11 cellular contexts compared by ENCODE assay signal in genomic region chr2:134155134-134155533, GRCh38.
A peak's percentile ranks its signal among the peaks of the same experiment; 100 is the strongest.
DNase-seq lines count a peak whose midpoint lies in the region; ATAC-seq, FAIRE-seq and TF ChIP-seq lines count a peak whose summit lies in the region.
"Had no signal": no experiment of that assay in that cellular context is flagged by ENCODE, and none has a peak within 500 bp of the region (broad histone marks: within the 10 kb centered on the region; RNA-seq: fewer than 3 reads in every experiment).

No MANE protein-coding gene starts in this region.

- in situ Hi-C loops in mammary epithelial cell (cut with MboI; ENCODE audit: low sequenced_read_pairs in 2 of 2) = no loop called here

- peaks cover 43% of the 10 kb centered on the region for H3K4me1 ChIP-seq in OCI-LY1 (ENCODE audit: insufficient read depth, low read length, severe bottlenecking)
- H3K4me1 ChIP-seq in mammary epithelial cell (ENCODE audit: insufficient read depth, low read length) = no peaks in the 10 kb centered on the region

- no peak for TF ChIP-seq POLR2A in GM12891 (IDR thresholded peaks at IDR 0.05; ENCODE audit: low read depth, low read length)

- ATAC-seq in GM19397 (IDR thresholded peaks at IDR 0.05; ENCODE audit: unreplicated experiment) (peak; percentile 81), HG02981 (IDR thresholded peaks at IDR 0.05; ENCODE audit: unreplicated experiment) (peak; percentile 84)
- no peak for ATAC-seq in activated CD4-positive, CD25-positive, alpha-beta regulatory T cell treated with anti-CD3 and anti-CD28 coated beads, Interleukin-2, amount 50 U/mL, for 24 hours

- H2AFZ ChIP-seq in OCI-LY1 (ENCODE audit: low read length) (no peak overlapping the region), mammary epithelial cell (ENCODE audit: low read depth, low read length) (no peak overlapping the region)

- H3K9ac ChIP-seq in OCI-LY1 (ENCODE audit: low read length) (no peak overlapping the region), mammary epithelial cell (ENCODE audit: insufficient read depth, low read length) (no peak overlapping the region)

- DNase-seq in GM12891 (ENCODE audit: insufficient read length, low spot score) (peak; percentile 50), NCI-H2081 (lab: John Stamatoyannopoulos, UW) (no peak), NCI-H226 (no peak), mammary epithelial cell (no peak)
- DNase-seq: H9, NCI-H1694, SJCRH30 had no signal

- 0 out of 2 replicates have a peak, but pooled peaks cover 2% of the 10 kb centered on the region for H3K36me3 ChIP-seq in OCI-LY1 (ENCODE audit: insufficient read depth, low read length)
- H3K36me3 ChIP-seq in mammary epithelial cell (ENCODE audit: insufficient read depth, low read length) = no peaks in the 10 kb centered on the region

- BruUV-seq in mammary epithelial cell (replicated peaks; lab: Mats Ljungman, UMichigan) = no TSS peak

- no peaks in the 10 kb centered on the region for H3K9me2 ChIP-seq in OCI-LY1 (ENCODE audit: low read depth, low read length)

- no peaks in the 10 kb centered on the region for H3K9me3 ChIP-seq in OCI-LY1 (ENCODE audit: low read length)
- no peaks in the 10 kb centered on the region for H3K9me3 ChIP-seq in mammary epithelial cell (replicated peaks; ENCODE audit: insufficient read depth, low read length)
- H3K9me3 ChIP-seq: SJCRH30 had no signal

- intact Hi-C loops in mammary epithelial cell (cut with micrococcal nuclease) = no loop called here

- FAIRE-seq in GM12891 (lab: Jason Lieb, UNC) = peak; percentile 97

- 92% methylated on average over 4 of the region's 4 CpGs for WGBS in mammary epithelial cell (ENCODE audit: low coverage, missing lambda C conversion rate)

- no peak overlapping the region for H3K4me3 ChIP-seq in OCI-LY1 (ENCODE audit: low read depth, low read length, poor library complexity, severe bottlenecking)
- H3K4me3 ChIP-seq in mammary epithelial cell (replicated peaks in 1 of 3; ENCODE audit: insufficient read depth in 1 of 3, low read depth in 2 of 3, low read length in 3 of 3) = no peak overlapping the region
- H3K4me3 ChIP-seq: SJCRH30 had no signal

- no peaks in the 10 kb centered on the region for H4K20me1 ChIP-seq in OCI-LY1 (ENCODE audit: insufficient read depth, low read length)
- H4K20me1 ChIP-seq in mammary epithelial cell (ENCODE audit: insufficient read depth, low read length) = no peaks in the 10 kb centered on the region

- H3K4me2 ChIP-seq in OCI-LY1 (ENCODE audit: low read length) (peak overlapping the region; percentile 21; the same call in 1 of the 2 replicates), mammary epithelial cell (ENCODE audit: insufficient read depth, low read depth, low read length) (no peak overlapping the region)

- dilution Hi-C loops in mammary epithelial cell (cut with HindIII; ENCODE audit: low sequenced_read_pairs) = no loop called here

- H3K27ac ChIP-seq in OCI-LY1 (ENCODE audit: low read depth, low read length, poor library complexity, severe bottlenecking) (no peak overlapping the region), mammary epithelial cell (ENCODE audit: insufficient read depth, low read depth, low read length) (no peak overlapping the region)
- H3K27ac ChIP-seq: SJCRH30 had no signal

- no peaks in the 10 kb centered on the region for H3K79me2 ChIP-seq in OCI-LY1 (ENCODE audit: insufficient read depth, low read length)
- peaks cover 31% of the 10 kb centered on the region for H3K79me2 ChIP-seq in mammary epithelial cell (ENCODE audit: insufficient read depth, low read length)

- H3K27me3 ChIP-seq in OCI-LY1 (ENCODE audit: insufficient read depth, low read length) = no peaks in the 10 kb centered on the region
- no peaks in the 10 kb centered on the region for H3K27me3 ChIP-seq in mammary epithelial cell (ENCODE audit: insufficient read depth, low read length)
- H3K27me3 ChIP-seq: SJCRH30 had no signal

- H3F3A ChIP-seq in OCI-LY1 (ENCODE audit: insufficient read depth, low read length) = no peaks in the 10 kb centered on the region

- TF ChIP-seq CTCF in OCI-LY1 (IDR thresholded peaks at IDR 0.05; ENCODE audit: low read length) = no peak
- TF ChIP-seq CTCF in mammary epithelial cell (conservative IDR thresholded peaks at IDR 0.05 in 1 of 2, IDR thresholded peaks at IDR 0.05 in 1 of 2; ENCODE audit: extremely low read depth in 1 of 2, insufficient read depth in 1 of 2, low read depth in 1 of 2, low read length in 2 of 2) = no peak

- CTCF ChIA-PET in mammary epithelial cell (lab: Charles Lee; ENCODE audit: low non-redundant PET) = no interaction called here

TF ChIP-seq in GM12891, 5 proteins besides CTCF, POLR2A, EP300 and RAD21:
- TF ChIP-seq POLR2AphosphoS5 (IDR thresholded peaks at IDR 0.05; ENCODE audit: low read depth, low read length) (peak; percentile 25; the same call in 1 of the 2 replicates), SPI1 (IDR thresholded peaks at IDR 0.05; ENCODE audit: low read depth, low read length) (peak; percentile 89), POU2F2 (IDR thresholded peaks at IDR 0.05; ENCODE audit: low read depth, low read length) (peak; percentile 74; the same call in 1 of the 2 replicates), TAF1 (IDR thresholded peaks at IDR 0.05; ENCODE audit: low read depth, low read length) (no peak), PAX5 (IDR thresholded peaks at IDR 0.05; ENCODE audit: insufficient read depth, low read length, severe bottlenecking) (no peak)

Comparison
In these comparisons a context has a peak if more than half of its experiments do, and no peak if none do; other contexts are left out.
1. ATAC-seq: peak in GM19397 (single experiment) and HG02981 (single experiment); none in activated CD4-positive, CD25-positive, alpha-beta regulatory T cell treated with anti-CD3 and anti-CD28 coated beads, Interleukin-2, amount 50 U/mL, for 24 hours (0 of 2).